In the genomic region with DNA sequence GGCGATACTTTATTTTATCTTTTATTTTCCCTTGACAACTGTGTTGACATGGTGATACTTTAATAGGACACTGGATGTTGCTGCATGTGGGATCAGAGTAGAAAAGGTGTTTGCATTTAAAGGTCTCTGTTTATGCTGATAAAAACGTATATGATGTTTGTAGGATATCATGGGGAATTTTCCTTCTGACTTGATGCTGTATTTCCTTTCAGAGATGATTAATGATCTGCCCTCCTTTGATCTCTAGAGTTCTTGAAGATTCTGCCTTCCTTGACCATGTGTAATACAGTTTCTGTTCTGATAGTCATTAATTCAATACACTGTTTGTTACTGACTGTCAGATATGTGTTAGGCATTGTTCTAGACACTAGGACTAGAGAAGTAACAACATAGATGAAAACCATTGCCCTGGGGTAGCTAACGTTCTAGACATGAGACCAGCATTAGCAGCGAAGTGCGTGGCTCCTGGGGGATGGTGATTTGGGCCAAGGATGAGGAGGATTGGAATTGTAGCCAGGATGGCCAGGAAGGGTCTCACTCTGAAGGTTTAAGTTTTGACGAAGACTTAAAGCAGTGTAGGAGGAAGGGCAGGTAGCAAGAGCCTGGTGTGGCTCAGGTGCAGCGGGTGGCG, we compare ENCODE assay signal across 17 cellular contexts. TPM values are rescaled to one million over a fixed set of nuclear protein-coding genes. Genes with fewer than 3 reads are reported as not detected.
DNase-seq lines count a peak whose midpoint lies in the region; FAIRE-seq and TF ChIP-seq lines count a peak whose summit lies in the region.
"Had no signal": no experiment of that assay in that cellular context is flagged by ENCODE, and none has a peak within 500 bp of the region (broad histone marks: within the 10 kb centered on the region; RNA-seq: fewer than 3 reads in every experiment).

No MANE protein-coding gene starts in this region.

- intact Hi-C loops in left ventricle myocardium inferior (cut with micrococcal nuclease) (no loop called here), cardiac septum (cut with DNase I) (no loop called here), posterior vena cava (cut with DNase I) (no loop called here)
- intact Hi-C loops in activated T-helper 2 cell treated with anti-CD3 and anti-CD28 coated beads, Interferon-gamma antibody, Interleukin-2, Interleukin-4, amounts not matched to agents 10 μg/mL and 5 μg/mL and 100 μg/mL, durations not matched to agents 14 hours and 24 hours and 36 hours (cut with micrococcal nuclease), result no loop called here

- H3K27ac ChIP-seq in left ventricle myocardium inferior (replicated peaks), result peak overlapping the region; percentile 35

- peaks cover 35% of the 10 kb centered on the region for H3K4me1 Mint-ChIP-seq in activated T-helper 2 cell treated with anti-CD3 and anti-CD28 coated beads, Interferon-gamma antibody, Interleukin-2, Interleukin-4, amounts not matched to agents 10 μg/mL and 5 μg/mL and 100 μg/mL, durations not matched to agents 14 hours and 24 hours and 36 hours (ENCODE audit: low read depth)
- peaks cover 17% of the 10 kb centered on the region for H3K4me1 Mint-ChIP-seq in mesothelial cell of epicardium
- peaks cover 37% of the 10 kb centered on the region for H3K4me1 Mint-ChIP-seq in type B pancreatic cell (ENCODE audit: unreplicated experiment)

- peak overlapping the region; percentile 26 for H3K27ac Mint-ChIP-seq in activated T-helper 2 cell treated with anti-CD3 and anti-CD28 coated beads, Interferon-gamma antibody, Interleukin-2, Interleukin-4, amounts not matched to agents 10 μg/mL and 5 μg/mL and 100 μg/mL, durations not matched to agents 14 hours and 24 hours and 36 hours
- peak overlapping the region; percentile 1 for H3K27ac Mint-ChIP-seq in mesothelial cell of epicardium
- H3K27ac Mint-ChIP-seq in type B pancreatic cell, result no peak overlapping the region
- H3K27ac Mint-ChIP-seq: activated naive CD8-positive, alpha-beta T cell treated with anti-CD3 and anti-CD28 coated beads, Interleukin-2, amount 10 ng/mL, durations not matched to agents 7 days and 5 days had no signal

- no peak for DNase-seq in left ventricle myocardium inferior
- no peak for DNase-seq in cardiac septum (ENCODE audit: low spot score)
- DNase-seq in activated T-helper 2 cell treated with anti-CD3 and anti-CD28 coated beads, Interferon-gamma antibody, Interleukin-2, Interleukin-4, amounts not matched to agents 10 μg/mL and 5 μg/mL and 100 μg/mL, durations not matched to agents 14 hours and 24 hours and 36 hours (ENCODE audit: low spot score), result no peak
- DNase-seq in mesothelial cell of epicardium (ENCODE audit: low spot score in 2 of 2, unreplicated experiment in 2 of 2), result no peak
- DNase-seq in type B pancreatic cell (ENCODE audit: extremely low spot score, unreplicated experiment), result no peak
- no peak for DNase-seq in frontal cortex (ENCODE audit: low spot score in 2 of 2)
- DNase-seq in GM10266 (ENCODE audit: extremely low spot score), result no peak
- DNase-seq in posterior vena cava (ENCODE audit: low spot score), result no peak
- DNase-seq: activated CD8-positive, alpha-beta memory T cell treated with anti-CD3 and anti-CD28 coated beads for 24 hours; activated naive CD8-positive, alpha-beta T cell treated with anti-CD3 and anti-CD28 coated beads, Interleukin-2, amount 10 ng/mL, durations not matched to agents 7 days and 5 days; COR-L47; heart left ventricle; mesenchymal stem cell; NCI-H345; NK-92 treated with Interleukin-12 subunit alpha and Interleukin-12 subunit beta, amount 100 ng/mL, for 24 hours; nucleus accumbens had no signal

- H3K36me3 ChIP-seq in left ventricle myocardium inferior, result peaks cover 6% of the 10 kb centered on the region

- peaks cover 68% of the 10 kb centered on the region for H3K4me1 ChIP-seq in left ventricle myocardium inferior

- no peaks in the 10 kb centered on the region for H3K27me3 Mint-ChIP-seq in activated T-helper 2 cell treated with anti-CD3 and anti-CD28 coated beads, Interferon-gamma antibody, Interleukin-2, Interleukin-4, amounts not matched to agents 10 μg/mL and 5 μg/mL and 100 μg/mL, durations not matched to agents 14 hours and 24 hours and 36 hours (ENCODE audit: low read depth)
- H3K27me3 Mint-ChIP-seq in mesothelial cell of epicardium (ENCODE audit: low read depth) (no peaks in the 10 kb centered on the region), type B pancreatic cell (no peaks in the 10 kb centered on the region)
- H3K27me3 Mint-ChIP-seq: activated naive CD8-positive, alpha-beta T cell treated with anti-CD3 and anti-CD28 coated beads, Interleukin-2, amount 10 ng/mL, durations not matched to agents 7 days and 5 days had no signal

- H3K9me3 Mint-ChIP-seq in activated T-helper 2 cell treated with anti-CD3 and anti-CD28 coated beads, Interferon-gamma antibody, Interleukin-2, Interleukin-4, amounts not matched to agents 10 μg/mL and 5 μg/mL and 100 μg/mL, durations not matched to agents 14 hours and 24 hours and 36 hours, result no peaks in the 10 kb centered on the region
- no peaks in the 10 kb centered on the region for H3K9me3 Mint-ChIP-seq in mesothelial cell of epicardium
- no peaks in the 10 kb centered on the region for H3K9me3 Mint-ChIP-seq in type B pancreatic cell

- no peak for FAIRE-seq in frontal cortex (lab: Jason Lieb, UNC)
- FAIRE-seq: bronchial epithelial cell had no signal

- H3K4me3 Mint-ChIP-seq in activated T-helper 2 cell treated with anti-CD3 and anti-CD28 coated beads, Interferon-gamma antibody, Interleukin-2, Interleukin-4, amounts not matched to agents 10 μg/mL and 5 μg/mL and 100 μg/mL, durations not matched to agents 14 hours and 24 hours and 36 hours (ENCODE audit: low read depth), result no peak overlapping the region
- H3K4me3 Mint-ChIP-seq in mesothelial cell of epicardium (no peak overlapping the region), type B pancreatic cell (peak overlapping the region; percentile 18)
- H3K4me3 Mint-ChIP-seq: activated naive CD8-positive, alpha-beta T cell treated with anti-CD3 and anti-CD28 coated beads, Interleukin-2, amount 10 ng/mL, durations not matched to agents 7 days and 5 days had no signal

- H3K9me3 ChIP-seq in left ventricle myocardium inferior (replicated peaks), result peaks cover 5% of the 10 kb centered on the region

- TF ChIP-seq CTCF in left ventricle myocardium inferior (IDR thresholded peaks at IDR 0.05; ENCODE audit: borderline replicate concordance), result no peak
- no peak for TF ChIP-seq CTCF in mesothelial cell of epicardium (IDR thresholded peaks at IDR 0.05; ENCODE audit: unreplicated experiment)
- TF ChIP-seq CTCF in type B pancreatic cell (conservative IDR thresholded peaks at IDR 0.05), result no peak
- no peak for TF ChIP-seq CTCF in GM10266 (IDR thresholded peaks at IDR 0.05; ENCODE audit: control insufficient read depth, insufficient read depth, low read depth, missing control alignments)

- H3K4me3 ChIP-seq in left ventricle myocardium inferior, result no peak overlapping the region
- H3K4me3 ChIP-seq: heart left ventricle had no signal

- peaks cover 42% of the 10 kb centered on the region for H3K36me3 Mint-ChIP-seq in activated T-helper 2 cell treated with anti-CD3 and anti-CD28 coated beads, Interferon-gamma antibody, Interleukin-2, Interleukin-4, amounts not matched to agents 10 μg/mL and 5 μg/mL and 100 μg/mL, durations not matched to agents 14 hours and 24 hours and 36 hours (ENCODE audit: low read depth)
- peaks cover 12% of the 10 kb centered on the region for H3K36me3 Mint-ChIP-seq in mesothelial cell of epicardium
- H3K36me3 Mint-ChIP-seq in type B pancreatic cell, result peaks cover 13% of the 10 kb centered on the region

- no peaks in the 10 kb centered on the region for H3K27me3 ChIP-seq in left ventricle myocardium inferior (ENCODE audit: low read depth)
- H3K27me3 ChIP-seq: heart left ventricle had no signal

RNA-seq across cellular contexts. Expression of a gene that starts 2.8 kb away (rescaled TPM):
- total RNA-seq in left ventricle myocardium inferior (39.9 TPM), cardiac septum (46.4 TPM), mesothelial cell of epicardium (125 to 135 TPM (median 133 TPM) in 3 replicates), type B pancreatic cell (ENCODE audit: low replicate concordance) (96.5 and 112 TPM in 2 replicates), frontal cortex (39.1 TPM), posterior vena cava (10 to 100 TPM; 43.7 to 52.1 TPM)
- total RNA-seq in activated T-helper 2 cell treated with anti-CD3 and anti-CD28 coated beads, Interferon-gamma antibody, Interleukin-2, Interleukin-4, amounts not matched to agents 10 μg/mL and 5 μg/mL and 100 μg/mL, durations not matched to agents 14 hours and 24 hours and 36 hours, result 117 TPM in 2 replicates

RNA-seq across cellular contexts. Expression of a gene that starts 3.3 kb away (rescaled TPM):
- total RNA-seq in left ventricle myocardium inferior, result 68.8 TPM
- total RNA-seq in cardiac septum, result 73.2 TPM
- total RNA-seq in activated T-helper 2 cell treated with anti-CD3 and anti-CD28 coated beads, Interferon-gamma antibody, Interleukin-2, Interleukin-4, amounts not matched to agents 10 μg/mL and 5 μg/mL and 100 μg/mL, durations not matched to agents 14 hours and 24 hours and 36 hours, result 48.7 and 53.3 TPM in 2 replicates
- 45.7 to 51.5 TPM (median 50.1 TPM) in 3 replicates for total RNA-seq in mesothelial cell of epicardium
- 51.3 and 53.3 TPM in 2 replicates for total RNA-seq in type B pancreatic cell (ENCODE audit: low replicate concordance)
- total RNA-seq in frontal cortex, result 23.6 TPM
- total RNA-seq in posterior vena cava, result 10 to 100 TPM; 31.2 to 32.1 TPM

RNA-seq across cellular contexts. Expression of a gene that starts 46.3 kb away (rescaled TPM):
- 10.6 TPM for total RNA-seq in left ventricle myocardium inferior
- total RNA-seq in cardiac septum, result 10.5 TPM
- 95.9 and 98.2 TPM in 2 replicates for total RNA-seq in activated T-helper 2 cell treated with anti-CD3 and anti-CD28 coated beads, Interferon-gamma antibody, Interleukin-2, Interleukin-4, amounts not matched to agents 10 μg/mL and 5 μg/mL and 100 μg/mL, durations not matched to agents 14 hours and 24 hours and 36 hours
- total RNA-seq in mesothelial cell of epicardium, result 32.1 to 36.5 TPM (median 35.0 TPM) in 3 replicates
- total RNA-seq in type B pancreatic cell (ENCODE audit: low replicate concordance), result 32.7 and 66.7 TPM in 2 replicates
- total RNA-seq in frontal cortex, result 8.6 TPM
- total RNA-seq in posterior vena cava, result 10 to 100 TPM; 12.8 to 14.8 TPM
